Comparison of ENCODE assay signal across 18 cellular contexts in genomic region chr6:130788954-130789353, GRCh38. TPM values are rescaled to one million over a fixed set of nuclear protein-coding genes. Genes with fewer than 3 reads are reported as not detected.
"Had no signal": no experiment of that assay in that cellular context is flagged by ENCODE, and none has a peak within 500 bp of the region (broad histone marks: within the 10 kb centered on the region; RNA-seq: fewer than 3 reads in every experiment).

No MANE protein-coding gene starts in this region.

- H3K36me3 ChIP-seq: brain microvascular endothelial cell, pancreas, sigmoid colon, spleen, upper lobe of left lung had no signal

- H3K9me3 ChIP-seq: mucosa of descending colon, pancreas, sigmoid colon, spleen, testis, upper lobe of left lung had no signal

- DNase-seq: activated naive CD4-positive, alpha-beta T cell treated with Interleukin-2 at 50 U/mL for 16 hours; anterior cingulate cortex; brain microvascular endothelial cell; cerebellar nuclear complex; effector memory CD8-positive, alpha-beta T cell; foreskin melanocyte; kidney glomerular epithelial cell; left ventricle myocardium superior; mucosa of descending colon; naive thymus-derived CD4-positive, alpha-beta T cell; pancreas; sigmoid colon; spleen; stimulated activated naive CD8-positive, alpha-beta T cell treated with anti-CD3 and anti-CD28 coated beads, Interleukin-15, amount 100 ng/mL, for 72 hours; testis; upper lobe of left lung had no signal

- H3K27ac ChIP-seq: brain microvascular endothelial cell, epithelial cell of prostate, pancreas, sigmoid colon, spleen, testis, upper lobe of left lung had no signal

- H3K27me3 ChIP-seq: brain microvascular endothelial cell, pancreas, sigmoid colon, spleen, testis, upper lobe of left lung had no signal

- H3K4me3 ChIP-seq: mucosa of descending colon, pancreas, sigmoid colon, spleen, testis, upper lobe of left lung had no signal

RNA-seq across cellular contexts. Expression of gene SMLR1, which starts 38.3 kb away (rescaled TPM):
- polyA plus RNA-seq: fibroblast of lung; naive thymus-derived CD4-positive, alpha-beta T cell; sigmoid colon; spleen had no signal
